In the genomic region with DNA sequence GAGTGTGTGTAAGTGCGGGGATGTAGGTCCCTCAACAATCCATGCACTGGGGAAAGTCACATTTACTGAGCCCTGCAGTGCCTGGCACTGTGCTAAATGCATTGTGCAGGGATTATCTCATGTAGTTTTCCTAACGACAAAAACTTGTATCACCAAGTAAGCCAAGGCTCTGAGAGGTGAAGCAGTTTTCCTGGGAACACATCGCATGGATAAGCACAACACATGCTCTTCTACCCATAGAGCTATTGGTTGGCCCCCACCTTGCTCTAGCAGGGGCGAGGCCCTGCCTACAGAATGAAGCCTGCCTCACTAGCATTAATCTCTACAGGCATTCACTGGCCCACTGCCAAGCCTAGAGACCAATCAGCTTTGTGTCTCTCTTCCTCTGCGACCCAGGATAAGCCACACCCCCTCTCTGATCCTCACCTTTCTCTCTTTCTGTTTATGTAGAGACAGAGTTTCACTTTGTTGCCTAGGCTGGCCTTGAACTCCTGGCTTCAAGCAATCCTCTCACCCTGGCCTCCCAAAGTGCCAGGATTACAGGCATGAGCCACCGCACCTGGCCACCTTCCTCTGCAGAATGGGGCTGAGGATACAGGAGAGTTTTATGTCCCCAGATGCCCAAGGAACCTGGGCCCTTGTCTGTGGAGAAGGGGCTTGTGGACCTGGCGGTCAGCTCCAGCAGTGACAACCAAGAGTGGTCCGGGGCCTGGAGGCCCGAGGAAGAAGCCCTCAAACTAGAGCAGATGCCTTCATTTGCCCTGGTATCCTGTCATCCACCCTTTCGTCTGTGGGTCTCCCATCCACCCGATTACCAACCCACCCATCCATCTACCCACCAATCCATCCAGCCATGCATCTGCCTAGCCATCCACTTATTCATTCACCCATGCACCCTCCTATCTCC, we compare ENCODE assay signal across 10 cellular contexts. TPM values are rescaled to one million over a fixed set of nuclear protein-coding genes. Genes with fewer than 3 reads are reported as not detected.
A peak's percentile ranks its signal among the peaks of the same experiment; 100 is the strongest.
DNase-seq lines count a peak whose midpoint lies in the region; ATAC-seq and TF ChIP-seq lines count a peak whose summit lies in the region.
"Had no signal": no experiment of that assay in that cellular context is flagged by ENCODE, and none has a peak within 500 bp of the region (broad histone marks: within the 10 kb centered on the region; RNA-seq: fewer than 3 reads in every experiment).

No MANE protein-coding gene starts in this region.

- ATAC-seq in GM21526 (IDR thresholded peaks at IDR 0.05; ENCODE audit: low FRiP score, unreplicated experiment) (no peak), HG03432 (IDR thresholded peaks at IDR 0.05; ENCODE audit: unreplicated experiment) (no peak)

- CTCF ChIA-PET in Caco-2 (lab: Charles Lee): interaction anchor here (0.7 to 1.9 kb wide), 8 partner anchors 10 to 112 kb away, joined by 3 to 6 read pairs (median 4); no protein-coding TSS in a partner anchor

- POLR2A ChIA-PET in Caco-2 (lab: Charles Lee): interaction anchor here (1.5 kb wide), 1 partner anchor 25 kb away, joined by 4 read pairs; the partner anchor contains the start of gene PDP2

- H3K27me3 Mint-ChIP-seq in Caco-2 (ENCODE audit: insufficient read depth, unreplicated experiment): no peaks in the 10 kb centered on the region

- H3K4me1 Mint-ChIP-seq in Caco-2 (ENCODE audit: low read depth, unreplicated experiment): peaks cover 20% of the 10 kb centered on the region
- H3K4me1 Mint-ChIP-seq: neural crest cell had no signal

- H3K9me3 Mint-ChIP-seq in Caco-2 (ENCODE audit: unreplicated experiment): no peaks in the 10 kb centered on the region
- H3K9me3 Mint-ChIP-seq: neural crest cell had no signal

- peak overlapping the region; percentile 40 for H3K27ac Mint-ChIP-seq in Caco-2 (ENCODE audit: unreplicated experiment)

- no peaks in the 10 kb centered on the region for H3K36me3 ChIP-seq in Caco-2 (ENCODE audit: control insufficient read depth, insufficient read depth, low read length)
- no peaks in the 10 kb centered on the region for H3K36me3 ChIP-seq in ascending aorta

- no peaks in the 10 kb centered on the region for H3K9me3 ChIP-seq in Caco-2
- no peaks in the 10 kb centered on the region for H3K9me3 ChIP-seq in ascending aorta

- H3K27ac ChIP-seq in ascending aorta: peak overlapping the region; percentile 90 to 92

- intact Hi-C loops in Caco-2 (cut with micrococcal nuclease; ENCODE audit: unreplicated experiment): no loop called here
- intact Hi-C loops in ascending aorta (cut with DNase I): no loop called here

- no TSS peak for BruUV-seq in Caco-2 (replicated peaks; lab: Mats Ljungman, UMichigan)

- no peaks in the 10 kb centered on the region for H3K36me3 Mint-ChIP-seq in Caco-2 (ENCODE audit: insufficient read depth, unreplicated experiment)

- no peak for TF ChIP-seq CTCF in Caco-2 (IDR thresholded peaks at IDR 0.05; ENCODE audit: insufficient read depth in 1 of 2, low read depth in 1 of 2, low read length in 1 of 2, severe bottlenecking in 1 of 2, unreplicated experiment in 1 of 2)
- TF ChIP-seq CTCF in ascending aorta (IDR thresholded peaks at IDR 0.05): no peak

- no peak overlapping the region for H3K4me3 ChIP-seq in Caco-2 (ENCODE audit: low read depth, low read length)
- H3K4me3 ChIP-seq in ascending aorta: no peak overlapping the region

- no peaks in the 10 kb centered on the region for H3K27me3 ChIP-seq in Caco-2 (replicated peaks; ENCODE audit: control insufficient read depth, insufficient read depth, low read length)
- H3K27me3 ChIP-seq in ascending aorta: no peaks in the 10 kb centered on the region

- peaks cover 40% of the 10 kb centered on the region for H3K4me1 ChIP-seq in Caco-2
- peaks cover 26 to 45% of the 10 kb centered on the region in 2 donors for H3K4me1 ChIP-seq in ascending aorta

- DNase-seq in Caco-2 (peak; percentile 59 to 88), M059J (ENCODE audit: low read depth) (peak; percentile 48), ascending aorta (ENCODE audit: low spot score in 2 of 2) (no peak), mucosa of gallbladder (ENCODE audit: low spot score) (peak; percentile 85), GDM1 (lab: John Stamatoyannopoulos, UW) (no peak), T-helper 9 cell (no peak)

- H3K4me3 Mint-ChIP-seq in Caco-2 (ENCODE audit: unreplicated experiment): no peak overlapping the region
- H3K4me3 Mint-ChIP-seq: neural crest cell had no signal

RNA-seq across cellular contexts. Expression of gene CDH16, which starts 12.8 kb away (rescaled TPM):
- total RNA-seq in Caco-2 (2022) (0.48 and 0.81 TPM in 2 replicates), ascending aorta (not detected), mucosa of gallbladder (8.7 TPM)
- total RNA-seq in M059J (2014; rRNA removed; shearing (Covaris generic)): not detected in 2 replicates
- total RNA-seq: LHCN-M2, neural crest cell had no signal

RNA-seq across cellular contexts. Expression of gene RRAD, which starts 19.4 kb away (rescaled TPM):
- total RNA-seq in Caco-2 (2022) (0.53 and 1.1 TPM in 2 replicates), ascending aorta (54.2 TPM), mucosa of gallbladder (9.4 TPM)
- 3.2 and 9.4 TPM in 2 replicates for total RNA-seq in M059J (2014; rRNA removed; shearing (Covaris generic))

RNA-seq across cellular contexts. Expression of gene PDP2, which starts 25.6 kb away (rescaled TPM):
- total RNA-seq in Caco-2 (2022): 37.7 and 44.4 TPM in 2 replicates
- 4.2 and 15.1 TPM in 2 replicates for total RNA-seq in M059J (2014; rRNA removed; shearing (Covaris generic))
- total RNA-seq in ascending aorta: 2.8 TPM
- 18.6 TPM for total RNA-seq in mucosa of gallbladder

RNA-seq across cellular contexts. Expression of gene CIAO2B, which starts 28.3 kb away (rescaled TPM):
- total RNA-seq in Caco-2 (2022): 117 and 119 TPM in 2 replicates
- total RNA-seq in M059J (2014; rRNA removed; shearing (Covaris generic)): 183 and 280 TPM in 2 replicates
- 255 TPM for total RNA-seq in ascending aorta
- 84.5 TPM for total RNA-seq in mucosa of gallbladder

RNA-seq across cellular contexts. Expression of gene CES2, which starts 29.4 kb away (rescaled TPM):
- 45.5 and 48.4 TPM in 2 replicates for total RNA-seq in Caco-2 (2022)
- total RNA-seq in M059J (2014; rRNA removed; shearing (Covaris generic)): 15.9 and 26.6 TPM in 2 replicates
- 40.0 TPM for total RNA-seq in ascending aorta
- total RNA-seq in mucosa of gallbladder: 187 TPM

Comparison
In these comparisons a context has a peak if more than half of its experiments do, and no peak if none do; other contexts are left out.
1. DNase-seq: peak in Caco-2 (2 of 2), M059J (single experiment) and mucosa of gallbladder (single experiment); none in ascending aorta (0 of 2), GDM1 (single experiment) and T-helper 9 cell (single experiment).